22 cellular contexts compared by ENCODE assay signal in the genomic region with DNA sequence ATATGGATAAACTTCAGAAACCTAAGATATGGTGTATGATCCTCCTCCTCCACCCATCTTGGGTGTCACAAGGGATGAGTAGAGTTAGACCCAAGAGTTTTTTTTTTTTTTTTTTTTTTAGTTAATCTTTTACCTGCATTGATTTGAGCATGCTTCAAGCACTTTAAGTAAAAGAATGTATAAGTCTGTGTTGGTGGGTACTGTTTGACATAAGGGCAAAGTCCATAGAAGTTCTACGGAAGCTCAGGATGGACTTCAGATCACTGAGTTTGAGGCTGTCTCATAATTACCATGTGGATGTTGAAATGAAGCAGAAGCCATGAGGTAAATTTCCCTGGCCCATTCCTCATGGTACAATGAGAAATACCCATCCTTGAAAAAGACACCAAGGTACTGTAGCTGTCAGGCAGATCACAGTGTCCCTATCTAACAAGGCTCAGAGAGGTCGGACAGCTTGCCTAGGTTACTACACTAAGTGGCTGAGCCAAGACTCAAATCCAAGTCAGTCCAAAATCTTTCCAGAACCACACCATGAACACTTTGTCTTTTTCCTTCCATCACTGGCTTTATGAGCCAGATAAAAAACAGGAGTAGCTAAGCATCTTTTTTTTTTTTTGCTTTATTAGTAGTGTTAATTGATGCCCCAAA.
"Had no signal": no experiment of that assay in that cellular context is flagged by ENCODE, and none has a peak within 500 bp of the region (broad histone marks: within the 10 kb centered on the region; RNA-seq: fewer than 3 reads in every experiment).

No MANE protein-coding gene starts in this region.

- H3K36me3 ChIP-seq: MG63 had no signal

- DNase-seq: KBM-7, MG63, NCI-H1092, NCI-H1105 treated with DMSO at 0.1 percent for 48 hours, NCI-H1417 treated with DMSO at 0.1 percent for 48 hours, NCI-H146, NCI-H1694 treated with DMSO at 0.1 percent for 48 hours, NCI-H1930, NCI-H2081, NCI-H2107, NCI-H2227 treated with DMSO at 0.1 percent for 48 hours, NCI-H446, NCI-H510A, NCI-H524 treated with DMSO at 0.1 percent for 48 hours, NCI-H69, NCI-H774, SHP77, SK-N-SH, SW 1271 had no signal

- H3K9me3 ChIP-seq: MG63, SK-N-SH had no signal

- H3K4me3 ChIP-seq: MG63 had no signal

- H3K4me2 ChIP-seq: SK-N-SH had no signal

- H3K27me3 ChIP-seq: MG63 had no signal

- H3K27ac ChIP-seq: RWPE1 had no signal

- ATAC-seq: Panc1, PC-3 had no signal

- H3K9ac ChIP-seq: SK-N-SH had no signal
